ENCODE assay signal across 2 cellular contexts in genomic region chr17:69188064-69188463, GRCh38.
TF ChIP-seq lines count a peak whose summit lies in the region.

No MANE protein-coding gene starts in this region.

TF ChIP-seq in HEK293T, 16 proteins besides CTCF, POLR2A, EP300 and RAD21:
- TF ChIP-seq SP1 (IDR thresholded peaks at IDR 0.05) = no peak
- no peak for TF ChIP-seq ZNF384 (IDR thresholded peaks at IDR 0.05)
- no peak for TF ChIP-seq CTBP1 (IDR thresholded peaks at IDR 0.05; ENCODE audit: borderline replicate concordance)
- TF ChIP-seq, protein P1, sequence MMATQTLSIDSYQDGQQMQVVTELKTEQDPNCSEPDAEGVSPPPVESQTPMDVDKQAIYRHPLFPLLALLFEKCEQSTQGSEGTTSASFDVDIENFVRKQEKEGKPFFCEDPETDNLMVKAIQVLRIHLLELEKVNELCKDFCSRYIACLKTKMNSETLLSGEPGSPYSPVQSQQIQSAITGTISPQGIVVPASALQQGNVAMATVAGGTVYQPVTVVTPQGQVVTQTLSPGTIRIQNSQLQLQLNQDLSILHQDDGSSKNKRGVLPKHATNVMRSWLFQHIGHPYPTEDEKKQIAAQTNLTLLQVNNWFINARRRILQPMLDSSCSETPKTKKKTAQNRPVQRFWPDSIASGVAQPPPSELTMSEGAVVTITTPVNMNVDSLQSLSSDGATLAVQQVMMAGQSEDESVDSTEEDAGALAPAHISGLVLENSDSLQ (IDR thresholded peaks at IDR 0.05) = peak; percentile 68; the same call in 1 of the 2 replicates
- TF ChIP-seq ARNT (IDR thresholded peaks at IDR 0.05) = no peak
- TF ChIP-seq ELF4 (IDR thresholded peaks at IDR 0.05) = no peak

TF ChIP-seq in K562, 482 proteins besides CTCF, POLR2A, EP300 and RAD21:
- TF ChIP-seq PURB (CRISPR knock-in tag; IDR thresholded peaks at IDR 0.05; ENCODE audit: low read depth) (no peak), MEIS2 (IDR thresholded peaks at IDR 0.05; ENCODE audit: partially characterized antibody) (peak; percentile 41), CCNT2 (IDR thresholded peaks at IDR 0.05; ENCODE audit: borderline replicate concordance, extremely low read depth, insufficient read length, low read depth, low read length) (no peak)
- TF ChIP-seq, protein P2, sequence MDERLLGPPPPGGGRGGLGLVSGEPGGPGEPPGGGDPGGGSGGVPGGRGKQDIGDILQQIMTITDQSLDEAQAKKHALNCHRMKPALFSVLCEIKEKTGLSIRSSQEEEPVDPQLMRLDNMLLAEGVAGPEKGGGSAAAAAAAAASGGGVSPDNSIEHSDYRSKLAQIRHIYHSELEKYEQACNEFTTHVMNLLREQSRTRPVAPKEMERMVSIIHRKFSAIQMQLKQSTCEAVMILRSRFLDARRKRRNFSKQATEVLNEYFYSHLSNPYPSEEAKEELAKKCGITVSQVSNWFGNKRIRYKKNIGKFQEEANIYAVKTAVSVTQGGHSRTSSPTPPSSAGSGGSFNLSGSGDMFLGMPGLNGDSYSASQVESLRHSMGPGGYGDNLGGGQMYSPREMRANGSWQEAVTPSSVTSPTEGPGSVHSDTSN (CRISPR knock-in tag; IDR thresholded peaks at IDR 0.05; ENCODE audit: low read depth) = no peak
- TF ChIP-seq, protein P2 (tag; conservative IDR thresholded peaks at IDR 0.05; ENCODE audit: low read depth) = peak; percentile 64
- TF ChIP-seq, protein P1 (IDR thresholded peaks at IDR 0.05) = peak; percentile 78
